In the genomic region with DNA sequence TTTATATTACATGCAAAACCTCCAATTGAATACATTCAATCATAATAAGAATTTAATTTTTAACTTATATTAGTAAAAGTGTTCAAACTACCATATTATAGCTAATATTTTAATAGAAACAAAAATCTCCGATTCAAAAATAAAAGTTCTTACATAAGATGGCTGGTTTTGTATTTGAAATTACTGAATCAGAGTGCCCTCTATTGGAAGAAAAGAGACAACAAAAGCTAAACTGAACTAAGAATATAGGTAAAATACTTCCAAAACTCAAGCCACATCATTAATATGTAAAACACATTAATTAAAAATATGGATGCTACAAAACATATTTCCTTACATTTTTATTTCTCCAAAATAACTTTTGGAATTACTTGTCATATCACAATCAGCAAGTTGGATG, we compare ENCODE assay signal across 8 cellular contexts.
DNase-seq lines count a peak whose midpoint lies in the region; ATAC-seq and TF ChIP-seq lines count a peak whose summit lies in the region.

No MANE protein-coding gene starts in this region.

- H3K4me2 ChIP-seq in parathyroid adenoma (ENCODE audit: low read length) = no peak overlapping the region

- H3K27ac Mint-ChIP-seq in activated naive CD4-positive, alpha-beta T cell treated with anti-CD3 and anti-CD28 coated beads for 36 hours = no peak overlapping the region

- CTCF ChIA-PET in activated naive CD4-positive, alpha-beta T cell treated with anti-CD3 and anti-CD28 coated beads for 36 hours (lab: Charles Lee) = interaction anchor here (1.0 kb wide), 1 partner anchor 724 kb away, joined by 4 read pairs; no protein-coding TSS in a partner anchor

- H3K4me3 Mint-ChIP-seq in activated naive CD4-positive, alpha-beta T cell treated with anti-CD3 and anti-CD28 coated beads for 36 hours = no peak overlapping the region

- no peak overlapping the region for H3K9ac ChIP-seq in parathyroid adenoma

- H3K79me2 ChIP-seq in parathyroid adenoma = no peaks in the 10 kb centered on the region

- no peaks in the 10 kb centered on the region for H3K4me1 ChIP-seq in parathyroid adenoma

- H3K4me1 Mint-ChIP-seq in activated naive CD4-positive, alpha-beta T cell treated with anti-CD3 and anti-CD28 coated beads for 36 hours (ENCODE audit: low read depth) = no peaks in the 10 kb centered on the region

- TF ChIP-seq CTCF in GM12872 (IDR thresholded peaks at IDR 0.05; ENCODE audit: insufficient read depth, low read depth, low read length) = peak; percentile 34; the same call in 2 of the 3 replicates
- TF ChIP-seq CTCF in choroid plexus epithelial cell (conservative IDR thresholded peaks at IDR 0.05; ENCODE audit: low read depth, low read length) = peak; percentile 54
- TF ChIP-seq CTCF in parathyroid adenoma (IDR thresholded peaks at IDR 0.05) = peak; percentile 11

- no peaks in the 10 kb centered on the region for H3K27me3 ChIP-seq in parathyroid adenoma (ENCODE audit: control insufficient read depth, insufficient read depth, low read length)

- peak; percentile 7 for DNase-seq in NCI-H2171 (lab: John Stamatoyannopoulos, UW)
- DNase-seq in choroid plexus epithelial cell (ENCODE audit: low read depth) = peak; percentile 40
- DNase-seq in activated naive CD4-positive, alpha-beta T cell treated with anti-CD3 and anti-CD28 coated beads for 36 hours = no peak

- no peaks in the 10 kb centered on the region for H3K9me3 ChIP-seq in parathyroid adenoma (ENCODE audit: control insufficient read depth, low read length)

- no peak overlapping the region for H3K4me3 ChIP-seq in choroid plexus epithelial cell (ENCODE audit: low read depth, low read length)
- H3K4me3 ChIP-seq in parathyroid adenoma (ENCODE audit: low read depth, low read length) = no peak overlapping the region

- H2AFZ ChIP-seq in parathyroid adenoma = no peak overlapping the region

- H3K36me3 ChIP-seq in parathyroid adenoma (ENCODE audit: control insufficient read depth, insufficient read depth, low read length) = no peaks in the 10 kb centered on the region

- intact Hi-C loops in activated naive CD4-positive, alpha-beta T cell treated with anti-CD3 and anti-CD28 coated beads for 36 hours (cut with micrococcal nuclease) = loop anchor here (1.0 kb wide), 1 partner anchor 725 kb away; no protein-coding TSS in a partner anchor

- H3K9me3 Mint-ChIP-seq in activated naive CD4-positive, alpha-beta T cell treated with anti-CD3 and anti-CD28 coated beads for 36 hours = no peaks in the 10 kb centered on the region

- H3K27ac ChIP-seq in parathyroid adenoma = no peak overlapping the region

- no peak for ATAC-seq in HG03520 (IDR thresholded peaks at IDR 0.05; ENCODE audit: unreplicated experiment)
- ATAC-seq in GM21390 (IDR thresholded peaks at IDR 0.05; ENCODE audit: unreplicated experiment) = no peak
- no peak for ATAC-seq in HG02642 (IDR thresholded peaks at IDR 0.05; ENCODE audit: poor library complexity, unreplicated experiment)

- H3K27me3 Mint-ChIP-seq in activated naive CD4-positive, alpha-beta T cell treated with anti-CD3 and anti-CD28 coated beads for 36 hours (ENCODE audit: low read depth) = no peaks in the 10 kb centered on the region

- H3K36me3 Mint-ChIP-seq in activated naive CD4-positive, alpha-beta T cell treated with anti-CD3 and anti-CD28 coated beads for 36 hours (ENCODE audit: low read depth) = no peaks in the 10 kb centered on the region
